ENCODE assay signal across 11 cellular contexts in genomic region chr2:237485844-237486243, GRCh38. TPM values are rescaled to one million over a fixed set of nuclear protein-coding genes. Genes with fewer than 3 reads are reported as not detected.
A peak's percentile ranks its signal among the peaks of the same experiment; 100 is the strongest.
DNase-seq lines count a peak whose midpoint lies in the region; TF ChIP-seq lines count a peak whose summit lies in the region.
"Had no signal": no experiment of that assay in that cellular context is flagged by ENCODE, and none has a peak within 500 bp of the region (broad histone marks: within the 10 kb centered on the region; RNA-seq: fewer than 3 reads in every experiment).

No MANE protein-coding gene starts in this region.

- no peak overlapping the region for H2AK5ac ChIP-seq in trophoblast cell (ENCODE audit: low read length)

- intact Hi-C loops in Calu3 (cut with micrococcal nuclease; ENCODE audit: unreplicated experiment): no loop called here
- intact Hi-C loops in prostate gland (cut with DNase I): no loop called here

- peaks cover 47% of the 10 kb centered on the region for H3K36me3 Mint-ChIP-seq in Calu3 (ENCODE audit: insufficient read depth, unreplicated experiment)
- H3K36me3 Mint-ChIP-seq: stimulated activated naive B cell treated with anti-CD40 and anti-IgM and Interleukin-4, amounts not matched to agents 10 μg/mL and 1 μg/mL and 100 μg/mL, for 72 hours had no signal

- CTCF ChIA-PET in Calu3 (lab: Charles Lee): interaction anchor here (0.6 kb wide), 2 partner anchors 175 to 666 kb away, joined by 3 to 4 read pairs; no protein-coding TSS in a partner anchor

- H3K27ac ChIP-seq in VCaP: peak overlapping the region; percentile 98
- peak overlapping the region; percentile 97 to 98 for H3K27ac ChIP-seq in prostate gland
- no peak overlapping the region for H3K27ac ChIP-seq in trophoblast cell (ENCODE audit: low read depth, low read length)
- no peak overlapping the region for H3K27ac ChIP-seq in Peyer's patch

- H2BK5ac ChIP-seq in trophoblast cell (ENCODE audit: low read depth, low read length, poor library complexity): no peak overlapping the region

- no peaks in the 10 kb centered on the region for H3K9me3 Mint-ChIP-seq in Calu3 (ENCODE audit: low read depth, unreplicated experiment)
- H3K9me3 Mint-ChIP-seq: stimulated activated naive B cell treated with anti-CD40 and anti-IgM and Interleukin-4, amounts not matched to agents 10 μg/mL and 1 μg/mL and 100 μg/mL, for 72 hours had no signal

- H3K4me3 Mint-ChIP-seq in Calu3 (ENCODE audit: low read depth, unreplicated experiment): peak overlapping the region; percentile 90
- H3K4me3 Mint-ChIP-seq: stimulated activated naive B cell treated with anti-CD40 and anti-IgM and Interleukin-4, amounts not matched to agents 10 μg/mL and 1 μg/mL and 100 μg/mL, for 72 hours had no signal

- H3K4ac ChIP-seq in trophoblast cell (ENCODE audit: low read depth, low read length): no peak overlapping the region

- no peak overlapping the region for H3K4me2 ChIP-seq in trophoblast cell (ENCODE audit: low read length)

- peak overlapping the region; percentile 62 for H3K4me3 ChIP-seq in fibroblast of villous mesenchyme (ENCODE audit: low read depth, low read length)
- H3K4me3 ChIP-seq in prostate gland: peak overlapping the region; percentile 62 to 77
- no peak overlapping the region for H3K4me3 ChIP-seq in trophoblast cell (ENCODE audit: low read depth, low read length)
- peak overlapping the region in 2 of 4 donors; percentile 46 to 53 for H3K4me3 ChIP-seq in Peyer's patch

- no peak overlapping the region for H4K12ac ChIP-seq in trophoblast cell (ENCODE audit: low read depth, low read length)

- DNase-seq in Calu3 (no peak), fibroblast of villous mesenchyme (ENCODE audit: low read depth) (peak; percentile 24), prostate gland (ENCODE audit: low spot score) (no peak), trophoblast cell (no peak), Peyer's patch (no peak), NCI-H1436 (lab: John Stamatoyannopoulos, UW) (no peak), DMS 273 (lab: John Stamatoyannopoulos, UW; ENCODE audit: unreplicated experiment) (no peak)
- DNase-seq: activated naive CD4-positive, alpha-beta T cell treated with Interleukin-2 at 50 U/mL for 16 hours; nucleus accumbens; stimulated activated naive B cell treated with anti-CD40 and anti-IgM and Interleukin-4, amounts not matched to agents 10 μg/mL and 1 μg/mL and 100 μg/mL, for 72 hours had no signal

- peaks cover 6% of the 10 kb centered on the region for H3K79me1 ChIP-seq in trophoblast cell (ENCODE audit: low read length)

- H3K4me1 ChIP-seq in prostate gland (replicated peaks) (peaks cover 10% of the 10 kb centered on the region), trophoblast cell (ENCODE audit: control insufficient read depth in 1 of 2, insufficient read depth in 2 of 2, low read length in 2 of 2) (peaks cover 22 to 35% of the 10 kb centered on the region in 2 experiments), Peyer's patch (peaks cover 0 to 30% (median 0%) of the 10 kb centered on the region in 4 donors)

- H3K4me1 Mint-ChIP-seq in Calu3 (ENCODE audit: low read depth, unreplicated experiment): peaks cover 59% of the 10 kb centered on the region

- H3K79me2 ChIP-seq in trophoblast cell (ENCODE audit: control insufficient read depth, insufficient read depth, low read length, poor library complexity): no peaks in the 10 kb centered on the region

- H3K14ac ChIP-seq in trophoblast cell (ENCODE audit: low read length): no peak overlapping the region

- H3K9ac ChIP-seq in trophoblast cell (ENCODE audit: low read length): no peak overlapping the region

- H2BK12ac ChIP-seq in trophoblast cell (ENCODE audit: low read length): no peak overlapping the region

- BruUV-seq in Calu3 (replicated peaks; lab: Mats Ljungman, UMichigan): no TSS peak

- H3K27me3 ChIP-seq in prostate gland (replicated peaks; ENCODE audit: insufficient read depth): no peaks in the 10 kb centered on the region
- peaks cover 19% of the 10 kb centered on the region for H3K27me3 ChIP-seq in trophoblast cell (ENCODE audit: insufficient read depth, low read length)
- peaks cover 0 to 9% of the 10 kb centered on the region in 2 donors for H3K27me3 ChIP-seq in Peyer's patch

- no peak overlapping the region for H3K18ac ChIP-seq in trophoblast cell (ENCODE audit: low read length)

- TF ChIP-seq POLR2A in prostate gland (IDR thresholded peaks at IDR 0.05): no peak
- no peak for TF ChIP-seq POLR2A in Peyer's patch (IDR thresholded peaks at IDR 0.05)

- H3K9me3 ChIP-seq in prostate gland: no peaks in the 10 kb centered on the region
- H3K9me3 ChIP-seq in trophoblast cell (ENCODE audit: insufficient read depth, low read depth, low read length): peaks cover 2% of the 10 kb centered on the region
- H3K9me3 ChIP-seq in Peyer's patch: peaks cover 0 to under 1% (median 0%) of the 10 kb centered on the region in 4 donors

- H3K27ac Mint-ChIP-seq in Calu3 (ENCODE audit: unreplicated experiment): no peak overlapping the region
- H3K27ac Mint-ChIP-seq: stimulated activated naive B cell treated with anti-CD40 and anti-IgM and Interleukin-4, amounts not matched to agents 10 μg/mL and 1 μg/mL and 100 μg/mL, for 72 hours had no signal

- TF ChIP-seq CTCF in Calu3 (IDR thresholded peaks at IDR 0.05; ENCODE audit: unreplicated experiment) (no peak), VCaP (conservative IDR thresholded peaks at IDR 0.05) (no peak), fibroblast of villous mesenchyme (IDR thresholded peaks at IDR 0.05; ENCODE audit: insufficient read depth, low read depth, low read length) (no peak), prostate gland (IDR thresholded peaks at IDR 0.05) (no peak), Peyer's patch (IDR thresholded peaks at IDR 0.05) (no peak)

- H3K36me3 ChIP-seq in prostate gland (no peaks in the 10 kb centered on the region), trophoblast cell (ENCODE audit: control insufficient read depth in 1 of 2, insufficient read depth in 2 of 2, low read length in 2 of 2) (no peaks in the 10 kb centered on the region), Peyer's patch (no peaks in the 10 kb centered on the region)

- H3K23ac ChIP-seq in trophoblast cell (ENCODE audit: low read length): no peak overlapping the region

- no peak overlapping the region for H2AFZ ChIP-seq in trophoblast cell (ENCODE audit: insufficient read depth, low read length, poor library complexity)

- H2BK120ac ChIP-seq in trophoblast cell (ENCODE audit: insufficient read depth, low read length, poor library complexity): no peak overlapping the region

- no peak overlapping the region for H4K91ac ChIP-seq in trophoblast cell (ENCODE audit: low read depth, low read length)

- no peak overlapping the region for H4K8ac ChIP-seq in trophoblast cell (ENCODE audit: low read depth, low read length)

- peaks cover 14% of the 10 kb centered on the region for H3K27me3 Mint-ChIP-seq in Calu3 (ENCODE audit: unreplicated experiment)

RNA-seq across cellular contexts. Expression of gene MLPH, which starts 1.2 kb away (rescaled TPM):
- total RNA-seq in Calu3 (2022): 39.8 and 47.2 TPM in 2 replicates
- total RNA-seq in fibroblast of villous mesenchyme: 29.3 and 40.6 TPM in 2 replicates
- total RNA-seq in prostate gland: 100 to 1,000 TPM; 371 to 393 TPM
- polyA plus RNA-seq in trophoblast cell (2013): 3.8 and 4.1 TPM in 2 replicates
- total RNA-seq in Peyer's patch: 100 to 1,000 TPM in 3 of 4 donors, 10 to 100 TPM in 1; 82.5 to 195 (median 116) TPM

Comparison
In these comparisons a context has a peak if more than half of its experiments do, and no peak if none do; other contexts are left out.
1. H3K27ac ChIP-seq: peak in VCaP (single experiment) and prostate gland (2 of 2); none in trophoblast cell (single experiment) and Peyer's patch (0 of 4).